Comparison of ENCODE assay signal across 14 cellular contexts in the genomic region with DNA sequence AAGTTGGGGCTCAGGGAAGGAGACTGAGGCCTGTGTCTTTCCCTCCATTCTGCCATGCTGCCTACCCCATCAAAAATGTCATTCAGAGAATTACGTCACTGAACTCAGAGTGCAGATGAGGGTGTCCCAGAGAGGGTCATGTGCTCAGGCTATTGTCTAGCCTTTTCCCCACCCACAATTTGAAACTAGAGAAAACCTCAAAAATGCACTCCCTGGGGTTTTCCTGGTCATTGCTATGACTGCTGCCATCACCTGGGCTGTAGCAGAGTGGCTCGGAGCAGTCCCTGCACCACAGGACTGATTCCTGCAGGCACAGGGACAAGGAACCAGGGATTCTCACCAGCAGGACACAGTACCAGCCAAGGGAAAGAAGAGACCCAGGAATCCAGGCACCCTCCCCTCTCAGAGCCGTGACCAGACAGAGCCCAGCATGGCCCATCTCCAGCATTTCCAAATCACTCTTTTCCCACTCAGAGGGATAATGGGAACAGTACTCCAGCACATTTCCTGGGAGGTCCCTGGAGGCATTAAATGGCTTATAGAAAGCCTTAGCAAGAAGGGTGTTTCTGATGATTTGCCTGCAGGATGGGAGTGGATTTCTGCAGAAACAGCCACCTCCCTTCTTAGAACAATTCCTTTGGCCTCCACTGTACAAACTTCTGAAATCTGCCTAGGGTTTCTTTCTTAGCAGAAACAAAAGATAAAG. TPM values are rescaled to one million over a fixed set of nuclear protein-coding genes. Genes with fewer than 3 reads are reported as not detected.
A peak's percentile ranks its signal among the peaks of the same experiment; 100 is the strongest.
DNase-seq lines count a peak whose midpoint lies in the region; ATAC-seq, FAIRE-seq and TF ChIP-seq lines count a peak whose summit lies in the region.
"Had no signal": no experiment of that assay in that cellular context is flagged by ENCODE, and none has a peak within 500 bp of the region (broad histone marks: within the 10 kb centered on the region; RNA-seq: fewer than 3 reads in every experiment).

No MANE protein-coding gene starts in this region.

- ATAC-seq in GM18858 (IDR thresholded peaks at IDR 0.05; ENCODE audit: unreplicated experiment): no peak
- ATAC-seq: natural killer cell had no signal

- no peak overlapping the region for H3K27ac ChIP-seq in mesenchymal stem cell (ENCODE audit: low read length, poor library complexity, severe bottlenecking)

- H3K4me3 ChIP-seq in bronchial epithelial cell (ENCODE audit: low read depth, low read length): no peak overlapping the region
- H3K4me3 ChIP-seq in mesenchymal stem cell (ENCODE audit: insufficient read depth in 1 of 2, low read depth in 1 of 2, low read length in 2 of 2): no peak overlapping the region

- H2BK5ac ChIP-seq in mesenchymal stem cell (ENCODE audit: low read depth, low read length, poor library complexity, severe bottlenecking): no peak overlapping the region

- H3K9ac ChIP-seq in mesenchymal stem cell (ENCODE audit: low read length): no peak overlapping the region

- POLR2A ChIA-PET in GM10248 (lab: Yijun Ruan, JAX): no interaction called here

- H2AFZ ChIP-seq in mesenchymal stem cell (ENCODE audit: low read depth, low read length): no peak overlapping the region

- H3K18ac ChIP-seq in mesenchymal stem cell (ENCODE audit: low read depth in 1 of 2, low read length in 2 of 2): peak overlapping the region in 1 of 2 experiments; percentile 63

- H3K23ac ChIP-seq in mesenchymal stem cell (ENCODE audit: low read length in 2 of 2): no peak overlapping the region

- no peak overlapping the region for H2BK120ac ChIP-seq in mesenchymal stem cell (ENCODE audit: low read depth, low read length)

- DNase-seq in GM10248 (ENCODE audit: extremely low spot score) (peak; percentile 39), M059J (ENCODE audit: low read depth) (peak; percentile 85), bronchial epithelial cell (ENCODE audit: low read depth) (no peak), mesenchymal stem cell (no peak), GM19239 (ENCODE audit: insufficient read length, low spot score) (no peak), NCI-H345 treated with DMSO at 0.1 percent for 48 hours (lab: John Stamatoyannopoulos, UW; ENCODE audit: unreplicated experiment) (no peak), NCI-H69 (lab: John Stamatoyannopoulos, UW) (no peak)
- DNase-seq: activated B cell treated with CpG ODN at 0.5 μM for 24 hours; activated naive CD8-positive, alpha-beta T cell treated with anti-CD3 and anti-CD28 coated beads for 36 hours; dermis blood vessel endothelial cell; foreskin melanocyte; natural killer cell; NCI-H1694 had no signal

- H2BK12ac ChIP-seq in mesenchymal stem cell (ENCODE audit: low read length in 2 of 2): peak overlapping the region in 1 of 2 experiments; percentile 6

- no peaks in the 10 kb centered on the region for H3K79me1 ChIP-seq in mesenchymal stem cell (replicated peaks; ENCODE audit: low read length, poor library complexity, severe bottlenecking)

- no peak overlapping the region for H3K4ac ChIP-seq in mesenchymal stem cell (ENCODE audit: low read depth in 1 of 2, low read length in 2 of 2)

- H4K91ac ChIP-seq in mesenchymal stem cell (ENCODE audit: low read length): peak overlapping the region; percentile 5

- H2BK15ac ChIP-seq in mesenchymal stem cell (ENCODE audit: low read depth, poor library complexity, severe bottlenecking): no peak overlapping the region

- no peak overlapping the region for H4K8ac ChIP-seq in mesenchymal stem cell (ENCODE audit: low read length)

- H3K9me3 ChIP-seq in mesenchymal stem cell (ENCODE audit: control insufficient read depth, low read length): no peaks in the 10 kb centered on the region

- CTCF ChIA-PET in GM10248 (lab: Yijun Ruan, JAX): no interaction called here

- FAIRE-seq in bronchial epithelial cell (lab: Jason Lieb, UNC) (peak; percentile 62), GM19239 (lab: Jason Lieb, UNC) (no peak)

- H3K4me1 ChIP-seq in mesenchymal stem cell (ENCODE audit: control insufficient read depth, insufficient read depth, low read depth, low read length): peaks cover 14% of the 10 kb centered on the region

- no peak for TF ChIP-seq CTCF in GM10248 (IDR thresholded peaks at IDR 0.05; ENCODE audit: control extremely low read depth, extremely low read depth, low read depth, missing control alignments)
- TF ChIP-seq CTCF in bronchial epithelial cell (IDR thresholded peaks at IDR 0.05; ENCODE audit: insufficient read depth, low read length, severe bottlenecking): no peak

- no peak overlapping the region for H3K4me2 ChIP-seq in mesenchymal stem cell (ENCODE audit: low read length, poor library complexity, severe bottlenecking)

- 90% methylated on average over 2 of the region's 3 CpGs for WGBS in mesenchymal stem cell

- no peak overlapping the region for H3K14ac ChIP-seq in mesenchymal stem cell (ENCODE audit: low read length in 2 of 2)

- H3K36me3 ChIP-seq in bronchial epithelial cell (ENCODE audit: control insufficient read depth, insufficient read depth, low read length) (no peaks in the 10 kb centered on the region), mesenchymal stem cell (ENCODE audit: control insufficient read depth in 1 of 2, insufficient read depth in 2 of 2, low read depth in 1 of 2, low read length in 2 of 2) (no peaks in the 10 kb centered on the region)

- no peak overlapping the region for H2AK5ac ChIP-seq in mesenchymal stem cell (ENCODE audit: low read length, severe bottlenecking)

- H3K27me3 ChIP-seq in bronchial epithelial cell (ENCODE audit: control insufficient read depth, insufficient read depth, low read length) (no peaks in the 10 kb centered on the region), mesenchymal stem cell (ENCODE audit: control insufficient read depth in 1 of 2, insufficient read depth in 1 of 2, low read length in 2 of 2) (peaks cover 0 to 4% of the 10 kb centered on the region in 2 experiments)

RNA-seq across cellular contexts. Expression of gene VWF, which starts 45.9 kb away (rescaled TPM):
- total RNA-seq in M059J (2014; rRNA removed; shearing (Covaris generic)): 0.05 TPM in 1 of 2 replicates, not detected in the other
- 0.26 and 0.51 TPM in 2 replicates for total RNA-seq in bronchial epithelial cell
- 0.07 TPM for polyA plus RNA-seq in mesenchymal stem cell (2013, experiment 1 of 2)
- polyA plus RNA-seq in mesenchymal stem cell (2013, experiment 2 of 2): 0.12 TPM
- total RNA-seq: activated B cell treated with CpG ODN at 0.5 μM for 24 hours had no signal

Comparison
In these comparisons a context has a peak if more than half of its experiments do, and no peak if none do; other contexts are left out.
1. DNase-seq: peak in GM10248 (single experiment) and M059J (single experiment); none in bronchial epithelial cell (single experiment), mesenchymal stem cell (single experiment), GM19239 (single experiment), NCI-H345 treated with DMSO at 0.1 percent for 48 hours (single experiment) and NCI-H69 (single experiment).